9 cellular contexts compared by ENCODE assay signal in genomic region chr12:24931666-24932405, GRCh38. TPM values are rescaled to one million over a fixed set of nuclear protein-coding genes. Genes with fewer than 3 reads are reported as not detected.
DNase-seq lines count a peak whose midpoint lies in the region; ATAC-seq and TF ChIP-seq lines count a peak whose summit lies in the region.
"Had no signal": no experiment of that assay in that cellular context is flagged by ENCODE, and none has a peak within 500 bp of the region (broad histone marks: within the 10 kb centered on the region; RNA-seq: fewer than 3 reads in every experiment).

No MANE protein-coding gene starts in this region.

- no peak for TF ChIP-seq CTCF in testis (IDR thresholded peaks at IDR 0.05)

- peak; percentile 96 for ATAC-seq in GM18868 (IDR thresholded peaks at IDR 0.05; ENCODE audit: unreplicated experiment)
- ATAC-seq in HG02642 (IDR thresholded peaks at IDR 0.05; ENCODE audit: poor library complexity, unreplicated experiment), result peak; percentile 87

- no peak overlapping the region for H3K27ac ChIP-seq in testis

- no peak for TF ChIP-seq POLR2A in testis (IDR thresholded peaks at IDR 0.05)

- no peaks in the 10 kb centered on the region for H3K27me3 ChIP-seq in testis
- H3K27me3 ChIP-seq: spleen had no signal

- H3K4me3 ChIP-seq in testis, result no peak overlapping the region
- H3K4me3 ChIP-seq: spleen had no signal

- no peaks in the 10 kb centered on the region for H3K9me3 ChIP-seq in testis
- H3K9me3 ChIP-seq: spleen had no signal

- intact Hi-C loops in testis (cut with DNase I; ENCODE audit: low total_unique reads), result no loop called here

- DNase-seq in NAMALWA (ENCODE audit: low spot score) (peak; percentile 93), midbrain (lab: John Stamatoyannopoulos, UW) (peak; percentile 6), T-helper 1 cell (no peak), testis (no peak), HPDE6-E6E7 (ENCODE audit: extremely low spot score) (no peak), DMS153 (lab: John Stamatoyannopoulos, UW) (no peak)
- DNase-seq: spleen had no signal

- H3K36me3 ChIP-seq in testis (ENCODE audit: low read depth, missing control alignments), result no peaks in the 10 kb centered on the region
- H3K36me3 ChIP-seq: spleen had no signal

- WGBS in testis, 2 donors, result 78 to 86% methylated on average over 4 of the region's 4 CpGs

- no peaks in the 10 kb centered on the region for H3K4me1 ChIP-seq in testis

RNA-seq across cellular contexts. Expression of gene BCAT1, which starts 17.1 kb away (rescaled TPM):
- total RNA-seq in testis, result 10 to 100 TPM; 34.7 to 44.2 TPM
- 30.8 TPM for polyA plus RNA-seq in testis (ENCODE audit: insufficient read depth, low read depth, low replicate concordance)

Comparison
In these comparisons a context has a peak if more than half of its experiments do, and no peak if none do; other contexts are left out.
1. DNase-seq: peak in NAMALWA (single experiment) and midbrain (single experiment); none in T-helper 1 cell (0 of 5), testis (single experiment), HPDE6-E6E7 (single experiment) and DMS153 (single experiment).